ENCODE assay signal across 25 cellular contexts in the genomic region with DNA sequence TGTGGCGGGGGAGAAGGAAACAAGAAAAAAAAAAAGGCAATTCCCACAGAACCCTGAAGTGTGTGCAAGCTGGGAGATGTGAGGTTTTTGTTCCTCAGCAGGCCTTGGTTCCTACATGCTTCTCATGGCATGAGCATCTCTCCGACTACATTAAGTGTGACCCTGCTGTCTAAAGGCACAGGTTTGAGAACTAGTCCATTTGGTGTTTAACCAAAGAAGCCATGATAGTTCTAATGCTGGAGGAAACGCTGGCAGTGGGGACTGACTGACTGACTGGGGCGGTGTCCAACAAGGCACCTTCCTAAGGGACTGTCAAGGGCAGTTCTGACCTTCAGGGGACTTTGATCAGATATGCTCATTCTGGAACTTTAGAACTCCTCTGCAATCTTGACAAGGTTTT.
"Had no signal": no experiment of that assay in that cellular context is flagged by ENCODE, and none has a peak within 500 bp of the region (broad histone marks: within the 10 kb centered on the region; RNA-seq: fewer than 3 reads in every experiment).

No MANE protein-coding gene starts in this region.

- H3K9me3 Mint-ChIP-seq: activated naive CD8-positive, alpha-beta T cell treated with anti-CD3 and anti-CD28 coated beads, Interleukin-2, amount 10 ng/mL, durations not matched to agents 7 days and 5 days; naive B cell; neural crest cell; stimulated activated effector memory CD8-positive, alpha-beta T cell treated with anti-CD3 and anti-CD28 coated beads, Interleukin-12 subunit alpha, Interleukin-12 subunit beta, amount 100 ng/mL, for 72 hours had no signal

- H3K4me3 Mint-ChIP-seq: activated naive CD8-positive, alpha-beta T cell treated with anti-CD3 and anti-CD28 coated beads, Interleukin-2, amount 10 ng/mL, durations not matched to agents 7 days and 5 days; neural crest cell; stimulated activated effector memory CD8-positive, alpha-beta T cell treated with anti-CD3 and anti-CD28 coated beads, Interleukin-12 subunit alpha, Interleukin-12 subunit beta, amount 100 ng/mL, for 72 hours had no signal

- H3K9me3 ChIP-seq: lower lobe of right lung, mucosa of descending colon, transverse colon, vagina had no signal

- H3K4me3 ChIP-seq: coronary artery, lower lobe of right lung, mucosa of descending colon, transverse colon, vagina had no signal

- H3K27me3 Mint-ChIP-seq: activated naive CD8-positive, alpha-beta T cell treated with anti-CD3 and anti-CD28 coated beads, Interleukin-2, amount 10 ng/mL, durations not matched to agents 7 days and 5 days; naive B cell had no signal

- DNase-seq: activated CD4-positive, CD25-positive, alpha-beta regulatory T cell treated with anti-CD3 and anti-CD28 coated beads, Interleukin-2, amount 50 U/mL, for 72 hours; activated CD8-positive, alpha-beta memory T cell treated with anti-CD3 and anti-CD28 coated beads for 24 hours; activated naive CD4-positive, alpha-beta T cell treated with Interleukin-2 at 50 U/mL for 16 hours; activated naive CD8-positive, alpha-beta T cell treated with anti-CD3 and anti-CD28 coated beads, Interleukin-2, amount 10 ng/mL, durations not matched to agents 7 days and 5 days; activated T-cell treated with anti-CD3 and anti-CD28 coated beads, Interleukin-2, amount 50 U/mL, for 48 hours; amygdala; cerebellar nuclear complex; erythroblast; foreskin fibroblast; lower lobe of right lung; mesendoderm; mucosa of descending colon; naive B cell; occipital lobe; small intestine; stimulated activated CD4-positive, alpha-beta T cell treated with anti-CD3 and anti-CD28 coated beads, Interleukin-2, amount 100 ng/mL, for 24 hours; T-helper 2 cell; transverse colon had no signal

- ATAC-seq: left lobe of liver; lower lobe of right lung; mucosa of descending colon; sciatic nerve; stimulated activated effector memory CD8-positive, alpha-beta T cell treated with anti-CD3 and anti-CD28 coated beads, Interleukin-12 subunit alpha, Interleukin-12 subunit beta, amount 100 ng/mL, for 72 hours had no signal

- H3K27ac Mint-ChIP-seq: activated naive CD8-positive, alpha-beta T cell treated with anti-CD3 and anti-CD28 coated beads, Interleukin-2, amount 10 ng/mL, durations not matched to agents 7 days and 5 days had no signal

- H3K36me3 Mint-ChIP-seq: activated naive CD8-positive, alpha-beta T cell treated with anti-CD3 and anti-CD28 coated beads, Interleukin-2, amount 10 ng/mL, durations not matched to agents 7 days and 5 days had no signal

- H3K27me3 ChIP-seq: transverse colon, vagina had no signal

- H3K27ac ChIP-seq: coronary artery, lower lobe of right lung, vagina, VCaP had no signal
